10 cellular contexts compared by ENCODE assay signal in genomic region chr20:63536241-63536977, GRCh38. TPM values are rescaled to one million over a fixed set of nuclear protein-coding genes. Genes with fewer than 3 reads are reported as not detected.
DNase-seq lines count a peak whose midpoint lies in the region; ATAC-seq and TF ChIP-seq lines count a peak whose summit lies in the region.
"Had no signal": no experiment of that assay in that cellular context is flagged by ENCODE, and none has a peak within 500 bp of the region (broad histone marks: within the 10 kb centered on the region; RNA-seq: fewer than 3 reads in every experiment).

No MANE protein-coding gene starts in this region.

- no peak overlapping the region for H3K4ac ChIP-seq in IMR-90 (ENCODE audit: low read depth, low read length)

- ATAC-seq in CD4-positive, alpha-beta T cell (ENCODE audit: poor library complexity): no peak
- ATAC-seq in IMR-90 (ENCODE audit: low read depth) (no peak), WTC11 (no peak), lower lobe of right lung (no peak)

- no peak for TF ChIP-seq POLR2A in IMR-90 (IDR thresholded peaks at IDR 0.05; ENCODE audit: low read depth, low read length)
- TF ChIP-seq POLR2A in thyroid gland (IDR thresholded peaks at IDR 0.05): no peak

- no peak overlapping the region for H4K91ac ChIP-seq in IMR-90 (ENCODE audit: insufficient read depth, low read depth, low read length)

- H2AFZ ChIP-seq in IMR-90 (replicated peaks; ENCODE audit: low read length, poor library complexity): peak overlapping the region; percentile 32

- no peak overlapping the region for H4K8ac ChIP-seq in IMR-90 (ENCODE audit: low read depth in 2 of 2, low read length in 2 of 2)

- no peak overlapping the region for H3K27ac ChIP-seq in CD4-positive, alpha-beta T cell (ENCODE audit: low read depth, low read length)
- no peak overlapping the region for H3K27ac ChIP-seq in IMR-90 (ENCODE audit: insufficient read depth, low read length)
- peak overlapping the region; percentile 88 for H3K27ac ChIP-seq in lower lobe of right lung
- no peak overlapping the region for H3K27ac ChIP-seq in thyroid gland

- no peak overlapping the region for H3K9ac ChIP-seq in IMR-90 (ENCODE audit: low read depth, low read length)

- no peak overlapping the region for H2BK15ac ChIP-seq in IMR-90 (ENCODE audit: low read depth, low read length)

- no peak for TF ChIP-seq CTCF in CD4-positive, alpha-beta T cell (IDR thresholded peaks at IDR 0.05)
- TF ChIP-seq CTCF in IMR-90 (conservative IDR thresholded peaks at IDR 0.05; ENCODE audit: low read depth, low read length) (no peak), WTC11 (IDR thresholded peaks at IDR 0.05) (no peak), lower lobe of right lung (IDR thresholded peaks at IDR 0.05) (no peak), thyroid gland (IDR thresholded peaks at IDR 0.05) (no peak)

- POLR2A ChIA-PET in CD4-positive, alpha-beta T cell (lab: Charles Lee): interaction anchor here (1.1 to 3.9 kb wide), 12 partner anchors 7 to 329 kb away, joined by 4 to 71 read pairs (median 10); partner anchors contain the start of genes GMEB2, PPDPF, RTEL1 and TPD52L2
- POLR2A ChIA-PET in IMR-90 (lab: Charles Lee; ENCODE audit: unreplicated experiment) (no interaction called here), WTC11 (lab: Charles Lee) (interaction anchor here (0.6 kb wide), 1 partner anchor 28 kb away, joined by 3 read pairs; no protein-coding TSS in a partner anchor), HEK293T (lab: Yijun Ruan, JAX) (interaction anchor here (0.9 to 1.7 kb wide), 2 partner anchors 13 to 122 kb away, joined by 3 to 4 read pairs; partner anchors contain the start of gene RTEL1)

- H3K4me1 ChIP-seq in IMR-90 (ENCODE audit: control insufficient read depth, insufficient read depth, low read length): peaks cover 3% of the 10 kb centered on the region; the same call in 1 of the 2 replicates
- H3K4me1 ChIP-seq in lower lobe of right lung: peaks cover 45% of the 10 kb centered on the region
- H3K4me1 ChIP-seq in thyroid gland: peaks cover 11 to 21% of the 10 kb centered on the region in 2 donors

- H3K36me3 ChIP-seq in IMR-90 (ENCODE audit: control insufficient read depth, insufficient read depth, low read length) (no peaks in the 10 kb centered on the region), lower lobe of right lung (no peaks in the 10 kb centered on the region), thyroid gland (no peaks in the 10 kb centered on the region)
- H3K36me3 ChIP-seq: right lobe of liver had no signal

- no peak overlapping the region for H4K5ac ChIP-seq in IMR-90 (ENCODE audit: low read depth, low read length)

- H3K9me3 Mint-ChIP-seq in CD4-positive, alpha-beta T cell: no peaks in the 10 kb centered on the region
- no peaks in the 10 kb centered on the region for H3K9me3 Mint-ChIP-seq in WTC11

- no peak overlapping the region for H3K56ac ChIP-seq in IMR-90 (ENCODE audit: extremely low read depth, insufficient read depth, low read length)

- 74% methylated on average over 13 of the region's 35 CpGs; no CpG with 5 or more reads in 1 of the 2 experiments for WGBS in IMR-90 (ENCODE audit: extremely low coverage in 2 of 2, insufficient read length in 1 of 2), 2 experiments
- WGBS in thyroid gland, 2 donors: 59 to 73% methylated on average over 17 to 33 of the region's 35 CpGs

- no peak overlapping the region; the same call in 1 of the 2 replicates for H2AK5ac ChIP-seq in IMR-90 (ENCODE audit: low read depth, low read length)

- intact Hi-C loops in CD4-positive, alpha-beta T cell (cut with DNase I, micrococcal nuclease): loop anchor here (2.0 to 5.0 kb wide), 4 partner anchors 16 to 586 kb away; partner anchors contain the start of genes PPDPF (in 1 of the 2) and SAMD10 (in 1 of the 2)
- intact Hi-C loops in IMR-90 (cut with micrococcal nuclease) (loop anchor here (5.0 to 10.0 kb wide), 3 partner anchors 118 to 521 kb away; partner anchors contain the start of genes RTEL1, STMN3 and UCKL1), lower lobe of right lung (cut with DNase I) (no loop called here), thyroid gland (cut with DNase I) (loop anchor here (2.0 to 10.0 kb wide), 5 partner anchors 206 to 528 kb away; partner anchors contain the start of genes ABHD16B and TCEA2)

- in situ Hi-C loops in IMR-90 (cut with MboI; ENCODE audit: low sequenced_read_pairs): loop anchor here (10.0 kb wide), 2 partner anchors 328 to 438 kb away; partner anchors contain the start of genes ABHD16B, SAMD10 and TPD52L2

- no peaks in the 10 kb centered on the region for H3K79me1 ChIP-seq in IMR-90 (ENCODE audit: low read depth in 1 of 2, low read length in 2 of 2)

- H3K9me1 ChIP-seq in IMR-90 (ENCODE audit: insufficient read depth, low read length): no peaks in the 10 kb centered on the region

- no peak for TF ChIP-seq RAD21 in IMR-90 (IDR thresholded peaks at IDR 0.05; ENCODE audit: low read length)

- no peaks in the 10 kb centered on the region for H3K36me3 Mint-ChIP-seq in CD4-positive, alpha-beta T cell (ENCODE audit: low read depth)
- no peaks in the 10 kb centered on the region for H3K36me3 Mint-ChIP-seq in WTC11

- no peak overlapping the region for H3K4me3 ChIP-seq in IMR-90 (ENCODE audit: insufficient read depth, low read depth, low read length)
- H3K4me3 ChIP-seq in lower lobe of right lung: peak overlapping the region; percentile 60
- H3K4me3 ChIP-seq in thyroid gland (replicated peaks in 1 of 3): no peak overlapping the region

- H2AK9ac ChIP-seq in IMR-90 (replicated peaks; ENCODE audit: low read depth, low read length, poor library complexity): peak overlapping the region; percentile 0

- CTCF ChIA-PET in CD4-positive, alpha-beta T cell (lab: Charles Lee): interaction anchor here (1.5 to 2.9 kb wide), 2 partner anchors 13 to 16 kb away, joined by 8 to 18 read pairs; partner anchors contain the start of gene PPDPF
- CTCF ChIA-PET in IMR-90 (lab: Yijun Ruan, JAX) (no interaction called here), WTC11 (lab: Charles Lee) (interaction anchor here (0.9 to 5.0 kb wide), 13 partner anchors 10 to 437 kb away, joined by 4 to 81 read pairs (median 28); partner anchors contain the start of genes ARFRP1, HELZ2, PPDPF and SRMS), HEK293T (lab: Yijun Ruan, JAX) (interaction anchor here (0.6 to 1.4 kb wide), 2 partner anchors 16 to 131 kb away, joined by 3 to 5 read pairs; partner anchors contain the start of gene PPDPF)

- H3K18ac ChIP-seq in IMR-90 (ENCODE audit: low read depth, low read length): no peak overlapping the region

- no peak overlapping the region for H2BK5ac ChIP-seq in IMR-90 (ENCODE audit: low read depth, low read length, poor library complexity, severe bottlenecking)

- no peaks in the 10 kb centered on the region for H3K9me3 ChIP-seq in CD4-positive, alpha-beta T cell (ENCODE audit: control insufficient read depth, low read length)
- H3K9me3 ChIP-seq in IMR-90 (ENCODE audit: control insufficient read depth, insufficient read depth, low read length) (no peaks in the 10 kb centered on the region), lower lobe of right lung (no peaks in the 10 kb centered on the region), thyroid gland (no peaks in the 10 kb centered on the region)
- H3K9me3 ChIP-seq: right lobe of liver had no signal

- no peak overlapping the region for H3K23ac ChIP-seq in IMR-90 (ENCODE audit: low read depth, low read length)

- no peak overlapping the region for H2BK120ac ChIP-seq in IMR-90 (ENCODE audit: low read depth, low read length)

- no peak overlapping the region for H2BK20ac ChIP-seq in IMR-90 (ENCODE audit: low read depth, low read length)

- no peak overlapping the region for H3K4me2 ChIP-seq in IMR-90 (ENCODE audit: low read depth, low read length)

- H3K27ac Mint-ChIP-seq in CD4-positive, alpha-beta T cell: peak overlapping the region; percentile 75
- 0 out of 2 replicates have a peak overlapping the region, but pooled peaks have one; percentile 45 for H3K27ac Mint-ChIP-seq in WTC11

- H3K27me3 Mint-ChIP-seq in CD4-positive, alpha-beta T cell: no peaks in the 10 kb centered on the region
- H3K27me3 Mint-ChIP-seq in WTC11 (ENCODE audit: low read depth): no peaks in the 10 kb centered on the region

- H3K14ac ChIP-seq in IMR-90 (replicated peaks; ENCODE audit: low read depth, low read length): no peak overlapping the region

- no TSS peak for BruUV-seq in IMR-90 (replicated peaks; lab: Mats Ljungman, UMichigan)

- DNase-seq in CD4-positive, alpha-beta T cell: no peak
- DNase-seq in IMR-90 (peak; percentile 29), WTC11 (ENCODE audit: low spot score) (no peak), lower lobe of right lung (no peak), HEK293T (ENCODE audit: extremely low spot score) (no peak), thyroid gland (no peak), 8988T (no peak), HuH-7.5 (ENCODE audit: low spot score) (no peak)

- dilution Hi-C loops in IMR-90 (cut with HindIII; ENCODE audit: low sequenced_read_pairs, unreplicated experiment): no loop called here

- H4K20me1 ChIP-seq in IMR-90 (ENCODE audit: insufficient read depth, low read length): no peaks in the 10 kb centered on the region

- no peak overlapping the region for H3K4me3 Mint-ChIP-seq in CD4-positive, alpha-beta T cell
- no peak overlapping the region for H3K4me3 Mint-ChIP-seq in WTC11

- no peaks in the 10 kb centered on the region for H3K27me3 ChIP-seq in CD4-positive, alpha-beta T cell (ENCODE audit: control insufficient read depth, insufficient read depth, low read length)
- peaks cover 4% of the 10 kb centered on the region; the same call in 1 of the 2 replicates for H3K27me3 ChIP-seq in IMR-90 (ENCODE audit: control insufficient read depth, insufficient read depth, low read length)
- peaks cover 6% of the 10 kb centered on the region for H3K27me3 ChIP-seq in lower lobe of right lung (ENCODE audit: low read depth)
- H3K27me3 ChIP-seq in thyroid gland: no peaks in the 10 kb centered on the region
- H3K27me3 ChIP-seq: right lobe of liver had no signal

- H3K4me1 Mint-ChIP-seq in CD4-positive, alpha-beta T cell (ENCODE audit: low read depth): peaks cover 22% of the 10 kb centered on the region
- 0 out of 2 replicates have a peak, but pooled peaks cover 2% of the 10 kb centered on the region for H3K4me1 Mint-ChIP-seq in WTC11

RNA-seq across cellular contexts. Expression of gene PTK6, which starts 0.8 kb away (rescaled TPM):
- total RNA-seq in CD4-positive, alpha-beta T cell: under 1 TPM; 0.19 to 0.22 TPM
- total RNA-seq in IMR-90 (2012; rRNA removed) (not detected in 2 replicates), WTC11 (2021) (0.22 to 0.53 TPM (median 0.32 TPM) in 3 replicates), lower lobe of right lung (4.2 TPM), thyroid gland (under 1 TPM in 1 of 4 donors, not detected in 3; 0.11 TPM)
- polyA plus RNA-seq in IMR-90 (2012; rRNA removed): 0.07 TPM in 1 of 2 replicates, not detected in the other
- polyA plus RNA-seq in IMR-90 (2012; cell fraction: cytosol; rRNA removed): 0.03 and 0.04 TPM in 2 replicates
- polyA plus RNA-seq in IMR-90 (2012; cell fraction: nucleus; rRNA removed; ENCODE audit: low replicate concordance): 0.19 and 0.28 TPM in 2 replicates
- polyA plus RNA-seq: endothelial cell of umbilical vein had no signal

RNA-seq across cellular contexts. Expression of gene SRMS, which starts 11.1 kb away (rescaled TPM):
- total RNA-seq in CD4-positive, alpha-beta T cell: not detected
- total RNA-seq in IMR-90 (2012; rRNA removed) (not detected in 2 replicates), WTC11 (2021) (0.21 to 0.46 TPM (median 0.26 TPM) in 3 replicates), lower lobe of right lung (not detected), thyroid gland (not detected)
- not detected in 2 replicates for polyA plus RNA-seq in IMR-90 (2012; rRNA removed)
- not detected in 2 replicates for polyA plus RNA-seq in IMR-90 (2012; cell fraction: cytosol; rRNA removed)
- not detected in 2 replicates for polyA plus RNA-seq in IMR-90 (2012; cell fraction: nucleus; rRNA removed; ENCODE audit: low replicate concordance)
- total RNA-seq: endothelial cell of umbilical vein, right lobe of liver had no signal
- polyA plus RNA-seq: endothelial cell of umbilical vein had no signal

RNA-seq across cellular contexts. Expression of gene PPDPF, which starts 15.8 kb away (rescaled TPM):
- 100 to 1,000 TPM; 249 to 251 TPM for total RNA-seq in CD4-positive, alpha-beta T cell
- total RNA-seq in IMR-90 (2012; rRNA removed) (12.9 and 17.2 TPM in 2 replicates), WTC11 (2021) (170 to 210 TPM (median 205 TPM) in 3 replicates), lower lobe of right lung (305 TPM), thyroid gland (100 to 1,000 TPM in 3 of 4 donors, 10 to 100 TPM in 1; 82.0 to 226 (median 146) TPM)
- 171 and 200 TPM in 2 replicates for polyA plus RNA-seq in IMR-90 (2012; rRNA removed)
- polyA plus RNA-seq in IMR-90 (2012; cell fraction: cytosol; rRNA removed): 100 and 301 TPM in 2 replicates
- 38.4 and 113 TPM in 2 replicates for polyA plus RNA-seq in IMR-90 (2012; cell fraction: nucleus; rRNA removed; ENCODE audit: low replicate concordance)

RNA-seq across cellular contexts. Expression of gene FNDC11, which starts 17.6 kb away (rescaled TPM):
- total RNA-seq in CD4-positive, alpha-beta T cell: 1 to 10 TPM; 1.7 to 1.8 TPM
- total RNA-seq in IMR-90 (2012; rRNA removed): 0.28 and 0.36 TPM in 2 replicates
- 1.0 and 1.6 TPM in 2 replicates for polyA plus RNA-seq in IMR-90 (2012; rRNA removed)
- polyA plus RNA-seq in IMR-90 (2012; cell fraction: cytosol; rRNA removed): 0.57 and 1.9 TPM in 2 replicates
- polyA plus RNA-seq in IMR-90 (2012; cell fraction: nucleus; rRNA removed; ENCODE audit: low replicate concordance): 3.1 and 7.9 TPM in 2 replicates
- 3.4 to 3.8 TPM (median 3.6 TPM) in 3 replicates for total RNA-seq in WTC11 (2021)
- total RNA-seq in lower lobe of right lung: 1.3 TPM
- under 1 TPM in 3 of 4 donors, not detected in 1; 0.39 to 0.89 (median 0.40) TPM for total RNA-seq in thyroid gland
- total RNA-seq: right lobe of liver had no signal

RNA-seq across cellular contexts. Expression of gene EEF1A2, which starts 37.5 kb away (rescaled TPM):
- 1 to 10 TPM in 1 of 2 experiments, under 1 TPM in 1; 0.92 to 1.1 TPM for total RNA-seq in CD4-positive, alpha-beta T cell
- total RNA-seq in IMR-90 (2012; rRNA removed): 1.3 and 2.2 TPM in 2 replicates
- 3.2 and 4.6 TPM in 2 replicates for polyA plus RNA-seq in IMR-90 (2012; rRNA removed)
- 3.8 and 11.2 TPM in 2 replicates for polyA plus RNA-seq in IMR-90 (2012; cell fraction: cytosol; rRNA removed)
- 4.7 and 11.2 TPM in 2 replicates for polyA plus RNA-seq in IMR-90 (2012; cell fraction: nucleus; rRNA removed; ENCODE audit: low replicate concordance)
- total RNA-seq in WTC11 (2021): 26.0 to 35.7 TPM (median 34.9 TPM) in 3 replicates
- total RNA-seq in lower lobe of right lung: 0.77 TPM
- 1 to 10 TPM in 3 of 4 donors, under 1 TPM in 1; 0.22 to 2.0 (median 1.3) TPM for total RNA-seq in thyroid gland
